ENCODE assay signal across 23 cellular contexts in genomic region chr13:28055362-28055761, GRCh38. TPM values are rescaled to one million over a fixed set of nuclear protein-coding genes. Genes with fewer than 3 reads are reported as not detected.
"Had no signal": no experiment of that assay in that cellular context is flagged by ENCODE, and none has a peak within 500 bp of the region (broad histone marks: within the 10 kb centered on the region; RNA-seq: fewer than 3 reads in every experiment).

No MANE protein-coding gene starts in this region.

- H3K27ac Mint-ChIP-seq: endodermal cell; naive thymus-derived CD8-positive, alpha-beta T cell; stimulated activated naive CD8-positive, alpha-beta T cell treated with anti-CD3 and anti-CD28 coated beads, Interleukin-15, Interleukin-2, amounts not matched to agents 100 ng/mL and 50 ng/mL, for 24 hours had no signal

- FAIRE-seq: keratinocyte, urothelium cell line had no signal

- H3K9me3 Mint-ChIP-seq: central memory CD8-positive, alpha-beta T cell; endodermal cell; naive thymus-derived CD8-positive, alpha-beta T cell; stimulated activated naive CD8-positive, alpha-beta T cell treated with anti-CD3 and anti-CD28 coated beads, Interleukin-15, Interleukin-2, amounts not matched to agents 100 ng/mL and 50 ng/mL, for 24 hours had no signal

- DNase-seq: activated CD4-positive, alpha-beta T cell treated with anti-CD3 and anti-CD28 coated beads for 1 hour; activated CD8-positive, alpha-beta memory T cell treated with anti-CD3 and anti-CD28 coated beads for 24 hours; activated CD8-positive, alpha-beta memory T cell treated with anti-CD3 and anti-CD28 coated beads, Interleukin-2, amount 50 U/mL, for 48 hours; activated effector memory CD4-positive, alpha-beta T cell treated with anti-CD3 and anti-CD28 coated beads, Interleukin-2, amount 50 U/mL, for 16 hours; activated naive CD4-positive, alpha-beta T cell treated with anti-CD3 and anti-CD28 coated beads, Interleukin-2, amount 50 U/mL, for 16 hours; activated T-cell treated with anti-CD3 and anti-CD28 coated beads, Interleukin-2, amount 50 U/mL, for 48 hours; colonic mucosa; foreskin fibroblast; hippocampal formation; lower lobe of right lung; naive thymus-derived CD8-positive, alpha-beta T cell had no signal

- H3K36me3 Mint-ChIP-seq: naive thymus-derived CD8-positive, alpha-beta T cell had no signal

- H3K4me1 ChIP-seq: ascending aorta, colonic mucosa, prostate gland, right atrium auricular region, tibial nerve had no signal

- H3K4me1 Mint-ChIP-seq: central memory CD8-positive, alpha-beta T cell had no signal

- H3K4me3 ChIP-seq: ascending aorta, colonic mucosa, lower lobe of right lung, prostate gland, right atrium auricular region, tibial nerve had no signal

- H3K4me3 Mint-ChIP-seq: central memory CD8-positive, alpha-beta T cell; endodermal cell; naive thymus-derived CD8-positive, alpha-beta T cell; stimulated activated naive CD8-positive, alpha-beta T cell treated with anti-CD3 and anti-CD28 coated beads, Interleukin-15, Interleukin-2, amounts not matched to agents 100 ng/mL and 50 ng/mL, for 24 hours had no signal

- ATAC-seq: lower lobe of right lung; naive thymus-derived CD8-positive, alpha-beta T cell had no signal

- H3K27me3 ChIP-seq: ascending aorta, colonic mucosa, right atrium auricular region, tibial nerve had no signal

- H3K27ac ChIP-seq: ascending aorta, colonic mucosa, epithelial cell of prostate, lower lobe of right lung, prostate gland, right atrium auricular region, tibial nerve had no signal

RNA-seq across cellular contexts. Expression of gene FLT3, which starts 45.0 kb away (rescaled TPM):
- total RNA-seq: ascending aorta, glomerular endothelial cell, osteocyte had no signal
- polyA plus RNA-seq: keratinocyte; naive thymus-derived CD8-positive, alpha-beta T cell had no signal
